In genomic region chr7:98621573-98622482, GRCh38 we compare ENCODE assay signal across 22 cellular contexts.
"Had no signal": no experiment of that assay in that cellular context is flagged by ENCODE, and none has a peak within 500 bp of the region (broad histone marks: within the 10 kb centered on the region; RNA-seq: fewer than 3 reads in every experiment).

No MANE protein-coding gene starts in this region.

- H3K36me3 ChIP-seq: gastrocnemius medialis, heart right ventricle, ovary, thyroid gland had no signal

- H3K4me3 Mint-ChIP-seq: activated T-cell treated with anti-CD3 and anti-CD28 coated beads, Interleukin-2, amount 50 U/mL, for 72 hours; immature natural killer cell; memory B cell; naive thymus-derived CD4-positive, alpha-beta T cell; stimulated activated naive B cell treated with anti-CD40 and anti-IgM and Interleukin-4, amounts not matched to agents 10 μg/mL and 1 μg/mL and 100 μg/mL, for 72 hours had no signal

- H3K4me1 Mint-ChIP-seq: memory B cell had no signal

- H3K27me3 ChIP-seq: ascending aorta, ovary, thyroid gland had no signal

- H3K9me3 ChIP-seq: ascending aorta, gastrocnemius medialis, heart right ventricle, mucosa of descending colon, ovary, thyroid gland had no signal

- H3K27ac ChIP-seq: ascending aorta, gastrocnemius medialis, heart right ventricle, ovary, thyroid gland, VCaP had no signal

- H3K4me2 ChIP-seq: smooth muscle cell had no signal

- H3K4me3 ChIP-seq: ascending aorta, gastrocnemius medialis, heart right ventricle, mucosa of descending colon, ovary, smooth muscle cell, thyroid gland had no signal

- H3K9me3 Mint-ChIP-seq: activated T-cell treated with anti-CD3 and anti-CD28 coated beads, Interleukin-2, amount 50 U/mL, for 72 hours; immature natural killer cell; naive thymus-derived CD4-positive, alpha-beta T cell had no signal

- DNase-seq: activated CD4-positive, alpha-beta T cell treated with anti-CD3 and anti-CD28 coated beads for 1 hour; activated effector memory CD4-positive, alpha-beta T cell treated with anti-CD3 and anti-CD28 coated beads, Interleukin-2, amount 50 U/mL, for 16 hours; activated naive CD4-positive, alpha-beta T cell treated with anti-CD3 and anti-CD28 coated beads, Interleukin-2, amount 50 U/mL, for 16 hours; activated T-cell treated with anti-CD3 and anti-CD28 coated beads, Interleukin-2, amount 50 U/mL, for 72 hours; cerebellar nuclear complex; cortex of kidney; effector CD4-positive, alpha-beta T cell; gastrocnemius medialis; heart right ventricle; immature natural killer cell; mucosa of descending colon; naive thymus-derived CD4-positive, alpha-beta T cell; ovary; stimulated activated naive B cell treated with anti-CD40 and anti-IgM and Interleukin-4, amounts not matched to agents 10 μg/mL and 1 μg/mL and 100 μg/mL, for 72 hours; T-helper 2 cell; thyroid gland had no signal

- H3K27ac Mint-ChIP-seq: activated T-cell treated with anti-CD3 and anti-CD28 coated beads, Interleukin-2, amount 50 U/mL, for 72 hours; immature natural killer cell; memory B cell; naive thymus-derived CD4-positive, alpha-beta T cell; stimulated activated naive B cell treated with anti-CD40 and anti-IgM and Interleukin-4, amounts not matched to agents 10 μg/mL and 1 μg/mL and 100 μg/mL, for 72 hours had no signal

- ATAC-seq: activated T-cell treated with anti-CD3 and anti-CD28 coated beads, Interleukin-2, amount 50 U/mL, for 72 hours; esophagus mucosa; gastrocnemius medialis; heart right ventricle; mucosa of descending colon; naive thymus-derived CD4-positive, alpha-beta T cell; sciatic nerve; stimulated activated naive B cell treated with anti-CD40 and anti-IgM and Interleukin-4, amounts not matched to agents 10 μg/mL and 1 μg/mL and 100 μg/mL, for 72 hours had no signal

- H3K36me3 Mint-ChIP-seq: immature natural killer cell; naive thymus-derived CD4-positive, alpha-beta T cell; stimulated activated naive B cell treated with anti-CD40 and anti-IgM and Interleukin-4, amounts not matched to agents 10 μg/mL and 1 μg/mL and 100 μg/mL, for 72 hours had no signal
